In the genomic region with DNA sequence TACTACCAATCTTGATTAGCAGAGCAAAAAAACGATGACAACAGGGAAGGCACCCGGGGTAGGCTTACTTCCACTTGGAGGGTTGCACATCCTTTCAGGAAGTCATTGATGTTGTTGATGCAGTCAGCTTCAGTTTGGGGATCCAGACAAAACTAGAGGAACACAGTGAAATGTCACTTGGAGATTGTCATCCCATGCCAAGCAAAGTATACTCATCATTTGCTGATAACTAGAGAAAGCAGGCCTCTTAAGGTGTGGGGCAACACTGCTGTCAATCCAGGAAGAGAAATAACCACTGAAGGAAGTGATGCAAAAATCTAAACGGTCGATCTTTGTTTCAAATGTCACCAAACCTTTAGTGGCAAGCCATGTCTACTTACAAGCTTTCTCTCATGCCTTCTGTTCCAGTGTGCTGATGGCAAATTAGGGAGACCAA, we compare ENCODE assay signal across 8 cellular contexts. TPM values are rescaled to one million over a fixed set of nuclear protein-coding genes. Genes with fewer than 3 reads are reported as not detected.
DNase-seq lines count a peak whose midpoint lies in the region; ATAC-seq and TF ChIP-seq lines count a peak whose summit lies in the region.

No MANE protein-coding gene starts in this region.

- no peaks in the 10 kb centered on the region for H3K36me3 ChIP-seq in H7 (replicated peaks; ENCODE audit: control insufficient read depth, insufficient read depth, low read length)

- DNase-seq in activated CD4-positive, alpha-beta T cell treated with anti-CD3 and anti-CD28 coated beads for 48 hours = peak; percentile 13
- no peak for DNase-seq in activated CD4-positive, alpha-beta T cell treated with anti-CD3 and anti-CD28 coated beads for 1 hour
- DNase-seq in HL-60 (ENCODE audit: low read depth in 1 of 2, low spot score in 1 of 2) = peak; percentile 55 to 86
- DNase-seq in activated naive CD8-positive, alpha-beta T cell treated with anti-CD3 and anti-CD28 coated beads for 36 hours = no peak
- DNase-seq in stimulated activated naive B cell treated with anti-CD40 and anti-IgM and Interleukin-4, amounts not matched to agents 10 μg/mL and 1 μg/mL and 100 μg/mL, for 72 hours = peak; percentile 4
- DNase-seq in GM19238 (ENCODE audit: insufficient read length, low spot score) = no peak
- no peak for DNase-seq in ACHN
- DNase-seq in H7 = no peak

- H3K27ac ChIP-seq in HL-60 (replicated peaks) = peak overlapping the region; percentile 93

- in situ Hi-C loops in ACHN (cut with HindIII; ENCODE audit: low pct_ligation_motif_present, low pct_unique_long_range_greater_than_20kb, low sequenced_read_pairs) = no loop called here

- H3K4me3 ChIP-seq in HL-60 (replicated peaks; ENCODE audit: insufficient read depth, low read length) (peak overlapping the region; percentile 44), H7 (ENCODE audit: insufficient read depth, low read depth, low read length) (no peak overlapping the region)

- peak overlapping the region; percentile 97 for H3K27ac Mint-ChIP-seq in activated naive CD8-positive, alpha-beta T cell treated with anti-CD3 and anti-CD28 coated beads for 36 hours
- peak overlapping the region; percentile 91 for H3K27ac Mint-ChIP-seq in stimulated activated naive B cell treated with anti-CD40 and anti-IgM and Interleukin-4, amounts not matched to agents 10 μg/mL and 1 μg/mL and 100 μg/mL, for 72 hours

- peaks cover 58% of the 10 kb centered on the region for H3K4me1 Mint-ChIP-seq in activated naive CD8-positive, alpha-beta T cell treated with anti-CD3 and anti-CD28 coated beads for 36 hours
- H3K4me1 Mint-ChIP-seq in stimulated activated naive B cell treated with anti-CD40 and anti-IgM and Interleukin-4, amounts not matched to agents 10 μg/mL and 1 μg/mL and 100 μg/mL, for 72 hours = peaks cover 30 to 43% of the 10 kb centered on the region in 2 donors

- TF ChIP-seq CTCF in HL-60 (IDR thresholded peaks at IDR 0.05; ENCODE audit: insufficient read depth, low read length) = no peak

- H3K36me3 Mint-ChIP-seq in activated naive CD8-positive, alpha-beta T cell treated with anti-CD3 and anti-CD28 coated beads for 36 hours = peaks cover 30% of the 10 kb centered on the region
- H3K36me3 Mint-ChIP-seq in stimulated activated naive B cell treated with anti-CD40 and anti-IgM and Interleukin-4, amounts not matched to agents 10 μg/mL and 1 μg/mL and 100 μg/mL, for 72 hours = no peaks in the 10 kb centered on the region

- peak; percentile 65 to 75 for ATAC-seq in stimulated activated naive B cell treated with anti-CD40 and anti-IgM and Interleukin-4, amounts not matched to agents 10 μg/mL and 1 μg/mL and 100 μg/mL, for 72 hours (replicated peaks)

- H3K27me3 ChIP-seq in HL-60 (ENCODE audit: insufficient read depth, poor library complexity, severe bottlenecking) (no peaks in the 10 kb centered on the region), H7 (ENCODE audit: control insufficient read depth, insufficient read depth, low read length) (no peaks in the 10 kb centered on the region)

- no peaks in the 10 kb centered on the region for H3K27me3 Mint-ChIP-seq in activated naive CD8-positive, alpha-beta T cell treated with anti-CD3 and anti-CD28 coated beads for 36 hours
- no peaks in the 10 kb centered on the region for H3K27me3 Mint-ChIP-seq in stimulated activated naive B cell treated with anti-CD40 and anti-IgM and Interleukin-4, amounts not matched to agents 10 μg/mL and 1 μg/mL and 100 μg/mL, for 72 hours

- H3K9me3 Mint-ChIP-seq in activated naive CD8-positive, alpha-beta T cell treated with anti-CD3 and anti-CD28 coated beads for 36 hours = no peaks in the 10 kb centered on the region
- no peaks in the 10 kb centered on the region for H3K9me3 Mint-ChIP-seq in stimulated activated naive B cell treated with anti-CD40 and anti-IgM and Interleukin-4, amounts not matched to agents 10 μg/mL and 1 μg/mL and 100 μg/mL, for 72 hours

- peak overlapping the region; percentile 91 for H3K4me3 Mint-ChIP-seq in activated naive CD8-positive, alpha-beta T cell treated with anti-CD3 and anti-CD28 coated beads for 36 hours
- peak overlapping the region; percentile 75 to 77 for H3K4me3 Mint-ChIP-seq in stimulated activated naive B cell treated with anti-CD40 and anti-IgM and Interleukin-4, amounts not matched to agents 10 μg/mL and 1 μg/mL and 100 μg/mL, for 72 hours

RNA-seq across cellular contexts. Expression of a gene that starts 1.4 kb away (rescaled TPM):
- 10 to 100 TPM; 34.4 to 34.5 TPM for total RNA-seq in activated naive CD8-positive, alpha-beta T cell treated with anti-CD3 and anti-CD28 coated beads for 36 hours
- total RNA-seq in H7 (2014; rRNA removed; shearing (Covaris generic)) = 12.4 and 17.3 TPM in 2 replicates

Comparison
In these comparisons a context has a peak if more than half of its experiments do, and no peak if none do; other contexts are left out.
1. DNase-seq: peak in activated CD4-positive, alpha-beta T cell treated with anti-CD3 and anti-CD28 coated beads for 48 hours (single experiment), HL-60 (2 of 2) and stimulated activated naive B cell treated with anti-CD40 and anti-IgM and Interleukin-4, amounts not matched to agents 10 μg/mL and 1 μg/mL and 100 μg/mL, for 72 hours (single experiment); none in activated CD4-positive, alpha-beta T cell treated with anti-CD3 and anti-CD28 coated beads for 1 hour (single experiment), activated naive CD8-positive, alpha-beta T cell treated with anti-CD3 and anti-CD28 coated beads for 36 hours (single experiment), GM19238 (single experiment), ACHN (single experiment) and H7 (single experiment).